In the genomic region with DNA sequence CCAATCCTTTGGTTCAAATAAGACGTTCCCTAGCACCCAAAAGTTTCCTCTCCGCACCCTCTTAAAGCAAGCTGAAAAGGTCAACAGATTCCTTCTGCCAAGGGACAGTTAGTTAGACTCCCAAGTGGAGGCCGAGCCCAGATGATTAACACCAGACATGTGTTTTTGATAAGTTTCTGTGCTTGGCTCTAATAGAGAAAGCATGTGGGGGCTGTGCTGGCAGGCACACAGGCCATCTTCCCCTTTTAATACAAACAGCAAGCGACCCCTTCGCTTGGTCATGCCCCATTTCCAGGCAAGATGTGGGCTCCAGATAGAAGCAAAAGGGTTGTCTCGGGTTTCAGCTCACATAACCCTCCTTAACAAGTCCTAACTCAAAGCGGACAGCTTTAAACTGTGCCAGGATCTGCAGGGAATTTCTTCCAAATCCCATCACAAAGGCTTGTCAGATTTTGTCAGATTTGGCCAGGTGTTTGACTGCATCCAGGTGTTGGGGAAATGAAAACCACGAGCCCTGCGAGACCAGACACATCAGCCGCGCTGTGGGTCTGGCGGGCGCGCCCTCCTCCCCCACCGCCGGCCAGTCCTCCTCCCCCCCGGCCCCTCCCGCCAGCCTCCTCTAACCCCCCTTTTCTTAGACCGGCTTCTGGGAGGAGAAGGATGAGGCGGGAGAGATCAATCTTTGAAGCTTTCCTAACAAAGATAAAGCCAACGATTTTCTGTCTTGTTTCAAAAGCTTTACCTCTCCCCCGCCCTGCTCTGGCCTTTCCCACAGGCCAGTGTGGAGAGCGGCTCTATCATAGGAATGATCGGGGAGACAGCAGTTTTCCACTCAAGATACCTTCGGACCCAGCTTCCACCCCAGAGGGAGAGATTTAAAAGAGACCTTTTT, we compare ENCODE assay signal across 1 cellular context.
TF ChIP-seq lines count a peak whose summit lies in the region.

No MANE protein-coding gene starts in this region.

TF ChIP-seq in HepG2, 621 proteins besides CTCF, POLR2A, EP300 and RAD21 (continued from another document):
- TF ChIP-seq, protein P1, sequence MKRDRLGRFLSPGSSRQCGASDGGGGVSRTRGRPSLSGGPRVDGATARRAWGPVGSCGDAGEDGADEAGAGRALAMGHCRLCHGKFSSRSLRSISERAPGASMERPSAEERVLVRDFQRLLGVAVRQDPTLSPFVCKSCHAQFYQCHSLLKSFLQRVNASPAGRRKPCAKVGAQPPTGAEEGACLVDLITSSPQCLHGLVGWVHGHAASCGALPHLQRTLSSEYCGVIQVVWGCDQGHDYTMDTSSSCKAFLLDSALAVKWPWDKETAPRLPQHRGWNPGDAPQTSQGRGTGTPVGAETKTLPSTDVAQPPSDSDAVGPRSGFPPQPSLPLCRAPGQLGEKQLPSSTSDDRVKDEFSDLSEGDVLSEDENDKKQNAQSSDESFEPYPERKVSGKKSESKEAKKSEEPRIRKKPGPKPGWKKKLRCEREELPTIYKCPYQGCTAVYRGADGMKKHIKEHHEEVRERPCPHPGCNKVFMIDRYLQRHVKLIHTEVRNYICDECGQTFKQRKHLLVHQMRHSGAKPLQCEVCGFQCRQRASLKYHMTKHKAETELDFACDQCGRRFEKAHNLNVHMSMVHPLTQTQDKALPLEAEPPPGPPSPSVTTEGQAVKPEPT (CRISPR knock-in tag; IDR thresholded peaks at IDR 0.05; ENCODE audit: low read depth): no peak
- TF ChIP-seq SOX5 (CRISPR knock-in tag; IDR thresholded peaks at IDR 0.05; ENCODE audit: borderline replicate concordance): 0 out of 2 replicates have a peak, but pooled peaks have one; percentile 16
- TF ChIP-seq ONECUT2 (CRISPR knock-in tag; IDR thresholded peaks at IDR 0.05): peak; percentile 48; the same call in 1 of the 2 replicates
- 0 out of 2 replicates have a peak, but pooled peaks have one; percentile 13 for TF ChIP-seq ZNF770 (CRISPR knock-in tag; IDR thresholded peaks at IDR 0.05)
- TF ChIP-seq ZNF574 (CRISPR knock-in tag; IDR thresholded peaks at IDR 0.05): 0 out of 2 replicates have a peak, but pooled peaks have one; percentile 12
- TF ChIP-seq ZC3H13 (CRISPR knock-in tag; IDR thresholded peaks at IDR 0.05): peak; percentile 72; the same call in 1 of the 2 replicates
- TF ChIP-seq ZEB1 (IDR thresholded peaks at IDR 0.05; ENCODE audit: insufficient replicate concordance, low read depth): peak; percentile 25
- TF ChIP-seq GATAD2A (CRISPR knock-in tag; IDR thresholded peaks at IDR 0.05): peak; percentile 34; the same call in 1 of the 2 replicates
- no peak for TF ChIP-seq MIXL1 (CRISPR knock-in tag; IDR thresholded peaks at IDR 0.05)
- TF ChIP-seq KLF12 (CRISPR knock-in tag; IDR thresholded peaks at IDR 0.05; ENCODE audit: borderline replicate concordance): no peak
- TF ChIP-seq GZF1 (CRISPR knock-in tag; IDR thresholded peaks at IDR 0.05): no peak
- TF ChIP-seq, protein P2, sequence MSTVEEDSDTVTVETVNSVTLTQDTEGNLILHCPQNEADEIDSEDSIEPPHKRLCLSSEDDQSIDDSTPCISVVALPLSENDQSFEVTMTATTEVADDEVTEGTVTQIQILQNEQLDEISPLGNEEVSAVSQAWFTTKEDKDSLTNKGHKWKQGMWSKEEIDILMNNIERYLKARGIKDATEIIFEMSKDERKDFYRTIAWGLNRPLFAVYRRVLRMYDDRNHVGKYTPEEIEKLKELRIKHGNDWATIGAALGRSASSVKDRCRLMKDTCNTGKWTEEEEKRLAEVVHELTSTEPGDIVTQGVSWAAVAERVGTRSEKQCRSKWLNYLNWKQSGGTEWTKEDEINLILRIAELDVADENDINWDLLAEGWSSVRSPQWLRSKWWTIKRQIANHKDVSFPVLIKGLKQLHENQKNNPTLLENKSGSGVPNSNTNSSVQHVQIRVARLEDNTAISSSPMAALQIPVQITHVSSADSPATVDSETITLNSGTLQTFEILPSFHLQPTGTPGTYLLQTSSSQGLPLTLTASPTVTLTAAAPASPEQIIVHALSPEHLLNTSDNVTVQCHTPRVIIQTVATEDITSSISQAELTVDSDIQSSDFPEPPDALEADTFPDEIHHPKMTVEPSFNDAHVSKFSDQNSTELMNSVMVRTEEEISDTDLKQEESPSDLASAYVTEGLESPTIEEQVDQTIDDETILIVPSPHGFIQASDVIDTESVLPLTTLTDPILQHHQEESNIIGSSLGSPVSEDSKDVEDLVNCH (CRISPR knock-in tag; IDR thresholded peaks at IDR 0.05): no peak
- TF ChIP-seq MIER3 (CRISPR knock-in tag; IDR thresholded peaks at IDR 0.05; ENCODE audit: borderline replicate concordance): no peak
- peak; percentile 11; the same call in 1 of the 2 replicates for TF ChIP-seq NR2F2 (IDR thresholded peaks at IDR 0.05; ENCODE audit: borderline replicate concordance, low read depth)
- peak; percentile 67; the same call in 1 of the 2 replicates for TF ChIP-seq ZNF800 (CRISPR knock-in tag; IDR thresholded peaks at IDR 0.05)
- TF ChIP-seq KAT8 (CRISPR knock-in tag; IDR thresholded peaks at IDR 0.05): peak; percentile 22; the same call in 1 of the 2 replicates
- TF ChIP-seq SIN3A (IDR thresholded peaks at IDR 0.05; ENCODE audit: borderline replicate concordance, low read depth, low read length): peak; percentile 14; the same call in 1 of the 2 replicates
- TF ChIP-seq, protein P3, sequence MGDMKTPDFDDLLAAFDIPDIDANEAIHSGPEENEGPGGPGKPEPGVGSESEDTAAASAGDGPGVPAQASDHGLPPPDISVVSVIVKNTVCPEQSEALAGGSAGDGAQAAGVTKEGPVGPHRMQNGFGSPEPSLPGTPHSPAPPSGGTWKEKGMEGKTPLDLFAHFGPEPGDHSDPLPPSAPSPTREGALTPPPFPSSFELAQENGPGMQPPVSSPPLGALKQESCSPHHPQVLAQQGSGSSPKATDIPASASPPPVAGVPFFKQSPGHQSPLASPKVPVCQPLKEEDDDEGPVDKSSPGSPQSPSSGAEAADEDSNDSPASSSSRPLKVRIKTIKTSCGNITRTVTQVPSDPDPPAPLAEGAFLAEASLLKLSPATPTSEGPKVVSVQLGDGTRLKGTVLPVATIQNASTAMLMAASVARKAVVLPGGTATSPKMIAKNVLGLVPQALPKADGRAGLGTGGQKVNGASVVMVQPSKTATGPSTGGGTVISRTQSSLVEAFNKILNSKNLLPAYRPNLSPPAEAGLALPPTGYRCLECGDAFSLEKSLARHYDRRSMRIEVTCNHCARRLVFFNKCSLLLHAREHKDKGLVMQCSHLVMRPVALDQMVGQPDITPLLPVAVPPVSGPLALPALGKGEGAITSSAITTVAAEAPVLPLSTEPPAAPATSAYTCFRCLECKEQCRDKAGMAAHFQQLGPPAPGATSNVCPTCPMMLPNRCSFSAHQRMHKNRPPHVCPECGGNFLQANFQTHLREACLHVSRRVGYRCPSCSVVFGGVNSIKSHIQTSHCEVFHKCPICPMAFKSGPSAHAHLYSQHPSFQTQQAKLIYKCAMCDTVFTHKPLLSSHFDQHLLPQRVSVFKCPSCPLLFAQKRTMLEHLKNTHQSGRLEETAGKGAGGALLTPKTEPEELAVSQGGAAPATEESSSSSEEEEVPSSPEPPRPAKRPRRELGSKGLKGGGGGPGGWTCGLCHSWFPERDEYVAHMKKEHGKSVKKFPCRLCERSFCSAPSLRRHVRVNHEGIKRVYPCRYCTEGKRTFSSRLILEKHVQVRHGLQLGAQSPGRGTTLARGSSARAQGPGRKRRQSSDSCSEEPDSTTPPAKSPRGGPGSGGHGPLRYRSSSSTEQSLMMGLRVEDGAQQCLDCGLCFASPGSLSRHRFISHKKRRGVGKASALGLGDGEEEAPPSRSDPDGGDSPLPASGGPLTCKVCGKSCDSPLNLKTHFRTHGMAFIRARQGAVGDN (CRISPR knock-in tag; IDR thresholded peaks at IDR 0.05): peak; percentile 30; the same call in 1 of the 2 replicates
- TF ChIP-seq DRAP1 (CRISPR knock-in tag; IDR thresholded peaks at IDR 0.05): no peak
